8 cellular contexts compared by ENCODE assay signal in genomic region chr19:49363265-49364082, GRCh38. TPM values are rescaled to one million over a fixed set of nuclear protein-coding genes. Genes with fewer than 3 reads are reported as not detected.
DNase-seq lines count a peak whose midpoint lies in the region; ATAC-seq and TF ChIP-seq lines count a peak whose summit lies in the region.

DKKL1 (plus strand) TSS chr19:49363877; CDS start chr19:49363999, 122 bp downstream.

- peak within 1 kb of the TSS; percentile 100 for H3K9ac ChIP-seq in endodermal cell (ENCODE audit: extremely low read depth, low read length, poor library complexity, severe bottlenecking)

- CTCF ChIA-PET in CD4-positive, alpha-beta memory T cell (lab: Charles Lee; ENCODE audit: partially characterized antibody) = interaction anchor here (1.6 kb wide), 1 partner anchor 109 kb away, joined by 3 read pairs; no protein-coding TSS in a partner anchor
- CTCF ChIA-PET in activated CD8-positive, alpha-beta T cell treated with anti-CD3 and anti-CD28 coated beads, Interleukin-2, amount 10 ng/mL, durations not matched to agents 7 days and 5 days (lab: Charles Lee) = no interaction called here

- H3K4me3 Mint-ChIP-seq in CD4-positive, alpha-beta memory T cell = peak within 1 kb of the TSS in 1 of 8 donors; percentile 50
- no peak within 1 kb of the TSS for H3K4me3 Mint-ChIP-seq in activated CD8-positive, alpha-beta T cell treated with anti-CD3 and anti-CD28 coated beads, Interleukin-2, amount 10 ng/mL, durations not matched to agents 7 days and 5 days
- H3K4me3 Mint-ChIP-seq in endodermal cell (no peak within 1 kb of the TSS), memory B cell (no peak within 1 kb of the TSS)

- intact Hi-C loops in CD4-positive, alpha-beta memory T cell (cut with micrococcal nuclease) = loop anchor here (1.0 to 2.0 kb wide), 3 partner anchors 25 to 80 kb away; partner anchors contain the start of genes CD37 and KASH5

- no peak within 1 kb of the TSS for H3K27ac ChIP-seq in CD4-positive, alpha-beta memory T cell (ENCODE audit: low read depth, low read length)
- H3K27ac ChIP-seq in endodermal cell (ENCODE audit: low read depth, low read length) = peak within 1 kb of the TSS; percentile 100

- H3K4me1 ChIP-seq in CD4-positive, alpha-beta memory T cell (ENCODE audit: insufficient read depth, low read length) = peaks cover 29% of the 10 kb centered on the region
- H3K4me1 ChIP-seq in endodermal cell (ENCODE audit: control insufficient read depth, insufficient read depth, low read length) = no peaks in the 10 kb centered on the region

- peak within 1 kb of the TSS; percentile 30 to 47 for H3K4me3 ChIP-seq in CD4-positive, alpha-beta memory T cell (ENCODE audit: low read length in 2 of 2)
- H3K4me3 ChIP-seq in endodermal cell (ENCODE audit: low read length) = peak within 1 kb of the TSS; percentile 95

- H3K9me3 Mint-ChIP-seq in CD4-positive, alpha-beta memory T cell = peaks cover 0 to 2% (median 0%) of the 10 kb centered on the region in 8 donors
- no peaks in the 10 kb centered on the region for H3K9me3 Mint-ChIP-seq in activated CD8-positive, alpha-beta T cell treated with anti-CD3 and anti-CD28 coated beads, Interleukin-2, amount 10 ng/mL, durations not matched to agents 7 days and 5 days (ENCODE audit: insufficient read depth)
- H3K9me3 Mint-ChIP-seq in endodermal cell (no peaks in the 10 kb centered on the region), memory B cell (no peaks in the 10 kb centered on the region)

- DNase-seq in CD4-positive, alpha-beta memory T cell = peak; percentile 60 to 74 (median 62)
- peak; percentile 98 for DNase-seq in HCEC 1CT
- peak; percentile 74 to 86 for DNase-seq in NCI-H524 (lab: John Stamatoyannopoulos, UW)
- DNase-seq in activated CD8-positive, alpha-beta T cell treated with anti-CD3 and anti-CD28 coated beads, Interleukin-2, amount 10 ng/mL, durations not matched to agents 7 days and 5 days = peak; percentile 80
- DNase-seq in endodermal cell = peak; percentile 100
- peak; percentile 82 to 85 for DNase-seq in memory B cell (ENCODE audit: low spot score in 2 of 2)
- DNase-seq in stimulated activated CD4-positive, alpha-beta T cell treated with anti-CD3 and anti-CD28 coated beads, TNF-alpha, amount 100 ng/mL, for 4 hours (ENCODE audit: low read depth in 3 of 3) = peak in 2 of 3 experiments; percentile 23 to 36

- no peak within 1 kb of the TSS for H3K27ac Mint-ChIP-seq in CD4-positive, alpha-beta memory T cell
- no peak within 1 kb of the TSS for H3K27ac Mint-ChIP-seq in activated CD8-positive, alpha-beta T cell treated with anti-CD3 and anti-CD28 coated beads, Interleukin-2, amount 10 ng/mL, durations not matched to agents 7 days and 5 days
- no peak within 1 kb of the TSS for H3K27ac Mint-ChIP-seq in endodermal cell
- H3K27ac Mint-ChIP-seq in memory B cell = no peak within 1 kb of the TSS

- H3K27me3 Mint-ChIP-seq in CD4-positive, alpha-beta memory T cell = peaks cover 12 to 13% of the 10 kb centered on the region in 2 donors
- H3K27me3 Mint-ChIP-seq in activated CD8-positive, alpha-beta T cell treated with anti-CD3 and anti-CD28 coated beads, Interleukin-2, amount 10 ng/mL, durations not matched to agents 7 days and 5 days (ENCODE audit: low read depth) = peaks cover 31% of the 10 kb centered on the region
- H3K27me3 Mint-ChIP-seq in endodermal cell (ENCODE audit: insufficient read depth) (peaks cover 3% of the 10 kb centered on the region), memory B cell (peaks cover 2% of the 10 kb centered on the region)

- WGBS in endodermal cell (ENCODE audit: insufficient coverage in 1 of 2, insufficient read length in 1 of 2), 2 experiments = 3% methylated on average over 13 to 46 of the region's 46 CpGs

- peak; percentile 82 for ATAC-seq in activated CD8-positive, alpha-beta T cell treated with anti-CD3 and anti-CD28 coated beads, Interleukin-2, amount 10 ng/mL, durations not matched to agents 7 days and 5 days
- peak; percentile 76 for ATAC-seq in memory B cell (ENCODE audit: low read depth)
- ATAC-seq in GM21515 (IDR thresholded peaks at IDR 0.05; ENCODE audit: unreplicated experiment) = no peak

- H3K36me3 ChIP-seq in CD4-positive, alpha-beta memory T cell (ENCODE audit: insufficient read depth, low read length) = no peaks in the 10 kb centered on the region
- peaks cover 12% of the 10 kb centered on the region for H3K36me3 ChIP-seq in endodermal cell (ENCODE audit: control insufficient read depth, insufficient read depth, low read length)

- POLR2A ChIA-PET in CD4-positive, alpha-beta memory T cell (lab: Charles Lee; ENCODE audit: partially characterized antibody) = interaction anchor here (0.8 to 1.3 kb wide), 2 partner anchors 28 to 31 kb away, joined by 3 read pairs; partner anchors contain the start of gene CD37
- POLR2A ChIA-PET in activated CD8-positive, alpha-beta T cell treated with anti-CD3 and anti-CD28 coated beads, Interleukin-2, amount 10 ng/mL, durations not matched to agents 7 days and 5 days (lab: Charles Lee) = no interaction called here

- TF ChIP-seq CTCF in endodermal cell (conservative IDR thresholded peaks at IDR 0.05) = peak; percentile 43

- no peaks in the 10 kb centered on the region for H3K9me3 ChIP-seq in CD4-positive, alpha-beta memory T cell (ENCODE audit: control insufficient read depth in 1 of 2, low read length in 2 of 2)
- no peaks in the 10 kb centered on the region for H3K9me3 ChIP-seq in endodermal cell (ENCODE audit: control insufficient read depth, low read length)

- peaks cover 19% of the 10 kb centered on the region for H3K27me3 ChIP-seq in CD4-positive, alpha-beta memory T cell (ENCODE audit: insufficient read depth, low read length)
- no peaks in the 10 kb centered on the region for H3K27me3 ChIP-seq in endodermal cell (ENCODE audit: control insufficient read depth, insufficient read depth, low read length, poor library complexity, severe bottlenecking)

- no peaks in the 10 kb centered on the region for H3K36me3 Mint-ChIP-seq in CD4-positive, alpha-beta memory T cell
- H3K36me3 Mint-ChIP-seq in activated CD8-positive, alpha-beta T cell treated with anti-CD3 and anti-CD28 coated beads, Interleukin-2, amount 10 ng/mL, durations not matched to agents 7 days and 5 days (ENCODE audit: low read depth) = no peaks in the 10 kb centered on the region
- peaks cover 16% of the 10 kb centered on the region for H3K36me3 Mint-ChIP-seq in endodermal cell (ENCODE audit: low read depth)
- H3K36me3 Mint-ChIP-seq in memory B cell = no peaks in the 10 kb centered on the region

- peaks cover 4 to 10% (median 8%) of the 10 kb centered on the region in 4 donors for H3K4me1 Mint-ChIP-seq in CD4-positive, alpha-beta memory T cell
- peaks cover 5% of the 10 kb centered on the region for H3K4me1 Mint-ChIP-seq in activated CD8-positive, alpha-beta T cell treated with anti-CD3 and anti-CD28 coated beads, Interleukin-2, amount 10 ng/mL, durations not matched to agents 7 days and 5 days (ENCODE audit: low read depth)
- H3K4me1 Mint-ChIP-seq in endodermal cell (peaks cover 4% of the 10 kb centered on the region), memory B cell (peaks cover 22% of the 10 kb centered on the region)

RNA-seq across cellular contexts. Expression of gene DKKL1, which starts in this region (rescaled TPM):
- total RNA-seq in CD4-positive, alpha-beta memory T cell = not detected
- polyA plus RNA-seq in CD4-positive, alpha-beta memory T cell = not detected
- total RNA-seq in activated CD8-positive, alpha-beta T cell treated with anti-CD3 and anti-CD28 coated beads, Interleukin-2, amount 10 ng/mL, durations not matched to agents 7 days and 5 days = not detected
- total RNA-seq in endodermal cell = 1 to 10 TPM; 1.8 to 2.1 TPM
- polyA plus RNA-seq in endodermal cell (2013, experiment 1 of 2) = 6.5 TPM
- polyA plus RNA-seq in endodermal cell (2013, experiment 2 of 2) = 3.4 TPM

Comparison
In these comparisons a context has a peak if more than half of its experiments do, and no peak if none do; other contexts are left out.
1. Peak in DNase-seq and H3K4me3 ChIP-seq in CD4-positive, alpha-beta memory T cell; RNA of the gene not detected or under 1 TPM.
2. Peak in DNase-seq and ATAC-seq in activated CD8-positive, alpha-beta T cell treated with anti-CD3 and anti-CD28 coated beads, Interleukin-2, amount 10 ng/mL, durations not matched to agents 7 days and 5 days; RNA of the gene not detected or under 1 TPM.
3. DNase-seq: peak in every context shown above with its lines; median percentile 100 in endodermal cell; 98 in HCEC 1CT; 84 in memory B cell; 80 in NCI-H524; 80 in activated CD8-positive, alpha-beta T cell treated with anti-CD3 and anti-CD28 coated beads, Interleukin-2, amount 10 ng/mL, durations not matched to agents 7 days and 5 days; 62 in CD4-positive, alpha-beta memory T cell; 30 in stimulated activated CD4-positive, alpha-beta T cell treated with anti-CD3 and anti-CD28 coated beads, TNF-alpha, amount 100 ng/mL, for 4 hours.